8 cellular contexts compared by ENCODE assay signal in genomic region chr15:65318870-65319356, GRCh38. TPM values are rescaled to one million over a fixed set of nuclear protein-coding genes. Genes with fewer than 3 reads are reported as not detected.
DNase-seq lines count a peak whose midpoint lies in the region; ATAC-seq and TF ChIP-seq lines count a peak whose summit lies in the region.

No MANE protein-coding gene starts in this region.

- no peaks in the 10 kb centered on the region for H3K9me3 ChIP-seq in ascending aorta
- H3K9me3 ChIP-seq in smooth muscle cell (replicated peaks; ENCODE audit: low read depth), result no peaks in the 10 kb centered on the region

- H3K4me1 ChIP-seq in ascending aorta (no peaks in the 10 kb centered on the region), smooth muscle cell (ENCODE audit: low read depth) (no peaks in the 10 kb centered on the region)

- TF ChIP-seq CTCF in ascending aorta (IDR thresholded peaks at IDR 0.05) (peak; percentile 90 to 93 (median 92)), smooth muscle cell (IDR thresholded peaks at IDR 0.05; ENCODE audit: borderline replicate concordance, insufficient read depth, poor library complexity, severe bottlenecking) (peak; percentile 87)

- H3K36me3 ChIP-seq in ascending aorta (no peaks in the 10 kb centered on the region), smooth muscle cell (ENCODE audit: low read depth) (no peaks in the 10 kb centered on the region)

- H3K27ac ChIP-seq in ascending aorta (no peak overlapping the region), smooth muscle cell (ENCODE audit: low read depth) (no peak overlapping the region)

- H3K4me3 ChIP-seq in ascending aorta, result no peak overlapping the region
- H3K4me3 ChIP-seq in smooth muscle cell, result no peak overlapping the region

- H3K4me2 ChIP-seq in smooth muscle cell, result no peak overlapping the region

- H3K9ac ChIP-seq in smooth muscle cell (ENCODE audit: low read depth), result no peak overlapping the region

- WGBS in smooth muscle cell (ENCODE audit: low lambda C conversion rate), result 39% methylated on average over 5 of the region's 5 CpGs

- no peaks in the 10 kb centered on the region for H3F3A ChIP-seq in smooth muscle cell (ENCODE audit: low read depth)

- no peak overlapping the region for H2AFZ ChIP-seq in smooth muscle cell (ENCODE audit: low read depth)

- no peaks in the 10 kb centered on the region for H4K20me1 ChIP-seq in smooth muscle cell (ENCODE audit: low read depth)

- ATAC-seq in GM21825 (IDR thresholded peaks at IDR 0.05; ENCODE audit: unreplicated experiment), result peak; percentile 80
- no peak for ATAC-seq in HG02588 (IDR thresholded peaks at IDR 0.05; ENCODE audit: unreplicated experiment)

- H3K27me3 ChIP-seq in ascending aorta (no peaks in the 10 kb centered on the region), smooth muscle cell (ENCODE audit: low read depth) (no peaks in the 10 kb centered on the region)

- intact Hi-C loops in ascending aorta (cut with DNase I), result loop anchor here (1.0 kb wide), 1 partner anchor 66 kb away; no protein-coding TSS in a partner anchor

- DNase-seq in C1 segment of cervical spinal cord (lab: John Stamatoyannopoulos, UW) (peak in 13 of 14 donors; percentile 3 to 86 (median 66)), NCI-H1930 (lab: John Stamatoyannopoulos, UW) (peak; percentile 33 to 63), T-helper 22 cell (ENCODE audit: low read depth) (peak; percentile 37), ascending aorta (ENCODE audit: low spot score in 2 of 2) (peak in 1 of 2 donors; percentile 83), hepatic stellate cell (ENCODE audit: low spot score) (peak; percentile 86), smooth muscle cell (lab: John Stamatoyannopoulos, UW; ENCODE audit: unreplicated experiment) (peak; percentile 54)

- H3K79me2 ChIP-seq in smooth muscle cell (ENCODE audit: low read depth), result no peaks in the 10 kb centered on the region

RNA-seq across cellular contexts. Expression of gene RNU5B-1, which starts 14.4 kb away (rescaled TPM):
- total RNA-seq in ascending aorta (not detected), smooth muscle cell (not detected in 2 replicates)
- polyA plus RNA-seq in smooth muscle cell, result not detected in 2 replicates

RNA-seq across cellular contexts. Expression of gene RNU5A-1, which starts 23.1 kb away (rescaled TPM):
- total RNA-seq in ascending aorta, result not detected
- total RNA-seq in smooth muscle cell, result not detected in 2 replicates
- polyA plus RNA-seq in smooth muscle cell, result not detected in 2 replicates

RNA-seq across cellular contexts. Expression of gene PARP16, which starts 32.2 kb away (rescaled TPM):
- total RNA-seq in ascending aorta (2.9 TPM), smooth muscle cell (6.0 and 10.0 TPM in 2 replicates)
- polyA plus RNA-seq in smooth muscle cell, result 11.7 and 15.1 TPM in 2 replicates

RNA-seq across cellular contexts. Expression of gene IGDCC3, which starts 58.9 kb away (rescaled TPM):
- total RNA-seq in ascending aorta, result not detected
- total RNA-seq in smooth muscle cell, result 2.6 and 3.2 TPM in 2 replicates
- 5.9 and 8.5 TPM in 2 replicates for polyA plus RNA-seq in smooth muscle cell
